Comparison of ENCODE assay signal across 12 cellular contexts in the genomic region with DNA sequence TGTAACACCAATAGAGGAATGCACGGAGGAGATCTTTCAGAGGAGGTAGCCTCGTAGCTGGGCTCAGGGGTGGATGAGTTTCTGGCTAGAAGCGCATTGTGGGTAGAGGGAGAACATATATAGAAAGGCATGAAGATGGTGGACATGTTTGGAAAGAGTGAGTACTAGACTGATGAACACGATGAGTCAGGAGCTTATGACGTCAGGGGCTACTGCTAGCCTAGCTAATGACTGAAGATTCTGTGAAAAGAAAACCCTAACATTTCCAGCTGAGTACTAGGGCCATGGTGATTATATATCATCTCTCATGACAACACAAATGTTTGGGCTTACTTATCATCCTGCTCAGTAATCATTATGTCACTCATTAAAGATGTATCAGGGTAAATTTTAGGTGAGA. TPM values are rescaled to one million over a fixed set of nuclear protein-coding genes. Genes with fewer than 3 reads are reported as not detected.
A peak's percentile ranks its signal among the peaks of the same experiment; 100 is the strongest.
DNase-seq lines count a peak whose midpoint lies in the region; ATAC-seq and TF ChIP-seq lines count a peak whose summit lies in the region.
"Had no signal": no experiment of that assay in that cellular context is flagged by ENCODE, and none has a peak within 500 bp of the region (broad histone marks: within the 10 kb centered on the region; RNA-seq: fewer than 3 reads in every experiment).

No MANE protein-coding gene starts in this region.

- no peak for TF ChIP-seq CTCF in AG10803 (conservative IDR thresholded peaks at IDR 0.05; ENCODE audit: low read length)

- no peak overlapping the region for H3K4me3 Mint-ChIP-seq in activated T-helper 2 cell treated with anti-CD3 and anti-CD28 coated beads, Interferon-gamma antibody, Interleukin-2, Interleukin-4, amounts not matched to agents 10 μg/mL and 5 μg/mL and 100 μg/mL, durations not matched to agents 14 hours and 24 hours and 36 hours (ENCODE audit: low read depth)

- intact Hi-C loops in activated T-helper 2 cell treated with anti-CD3 and anti-CD28 coated beads, Interferon-gamma antibody, Interleukin-2, Interleukin-4, amounts not matched to agents 10 μg/mL and 5 μg/mL and 100 μg/mL, durations not matched to agents 14 hours and 24 hours and 36 hours (cut with micrococcal nuclease) = loop anchor here (2.0 kb wide), 2 partner anchors 20 kb away; no protein-coding TSS in a partner anchor

- H3K27me3 Mint-ChIP-seq in activated T-helper 2 cell treated with anti-CD3 and anti-CD28 coated beads, Interferon-gamma antibody, Interleukin-2, Interleukin-4, amounts not matched to agents 10 μg/mL and 5 μg/mL and 100 μg/mL, durations not matched to agents 14 hours and 24 hours and 36 hours (ENCODE audit: low read depth) = no peaks in the 10 kb centered on the region

- H3K4me1 Mint-ChIP-seq in activated T-helper 2 cell treated with anti-CD3 and anti-CD28 coated beads, Interferon-gamma antibody, Interleukin-2, Interleukin-4, amounts not matched to agents 10 μg/mL and 5 μg/mL and 100 μg/mL, durations not matched to agents 14 hours and 24 hours and 36 hours (ENCODE audit: low read depth) = peaks cover 62% of the 10 kb centered on the region

- peak overlapping the region; percentile 100 for H3K27ac Mint-ChIP-seq in activated T-helper 2 cell treated with anti-CD3 and anti-CD28 coated beads, Interferon-gamma antibody, Interleukin-2, Interleukin-4, amounts not matched to agents 10 μg/mL and 5 μg/mL and 100 μg/mL, durations not matched to agents 14 hours and 24 hours and 36 hours

- ATAC-seq in HG03095 (IDR thresholded peaks at IDR 0.05; ENCODE audit: unreplicated experiment) (no peak), HG03108 (IDR thresholded peaks at IDR 0.05; ENCODE audit: unreplicated experiment) (no peak), GM18907 (IDR thresholded peaks at IDR 0.05; ENCODE audit: unreplicated experiment) (no peak)
- ATAC-seq: psoas muscle had no signal

- peak; percentile 27 for DNase-seq in AG10803 (ENCODE audit: low read depth)
- DNase-seq in M059J (ENCODE audit: low read depth) = peak; percentile 67
- no peak for DNase-seq in activated T-helper 2 cell treated with anti-CD3 and anti-CD28 coated beads, Interferon-gamma antibody, Interleukin-2, Interleukin-4, amounts not matched to agents 10 μg/mL and 5 μg/mL and 100 μg/mL, durations not matched to agents 14 hours and 24 hours and 36 hours (ENCODE audit: low spot score)
- peak; percentile 27 for DNase-seq in kidney tubule cell (ENCODE audit: low spot score)
- no peak for DNase-seq in NAMALWA (ENCODE audit: low spot score)
- DNase-seq: NCI-H2171 treated with DMSO at 0.1 percent for 48 hours, psoas muscle had no signal

- peaks cover 44% of the 10 kb centered on the region for H3K9me3 Mint-ChIP-seq in activated T-helper 2 cell treated with anti-CD3 and anti-CD28 coated beads, Interferon-gamma antibody, Interleukin-2, Interleukin-4, amounts not matched to agents 10 μg/mL and 5 μg/mL and 100 μg/mL, durations not matched to agents 14 hours and 24 hours and 36 hours

- H3K4me3 ChIP-seq in AG10803 (ENCODE audit: low read length) = no peak overlapping the region
- H3K4me3 ChIP-seq: psoas muscle, SJSA1 had no signal

- peaks cover 47% of the 10 kb centered on the region for H3K36me3 Mint-ChIP-seq in activated T-helper 2 cell treated with anti-CD3 and anti-CD28 coated beads, Interferon-gamma antibody, Interleukin-2, Interleukin-4, amounts not matched to agents 10 μg/mL and 5 μg/mL and 100 μg/mL, durations not matched to agents 14 hours and 24 hours and 36 hours (ENCODE audit: low read depth)

RNA-seq across cellular contexts. Expression of a gene that starts 22.4 kb away (rescaled TPM):
- total RNA-seq in M059J (2014; rRNA removed; shearing (Covaris generic)) = 0.05 TPM in 1 of 2 replicates, not detected in the other
- total RNA-seq in activated T-helper 2 cell treated with anti-CD3 and anti-CD28 coated beads, Interferon-gamma antibody, Interleukin-2, Interleukin-4, amounts not matched to agents 10 μg/mL and 5 μg/mL and 100 μg/mL, durations not matched to agents 14 hours and 24 hours and 36 hours = 13.2 and 15.9 TPM in 2 replicates
- total RNA-seq: SJSA1 had no signal

RNA-seq across cellular contexts. Expression of a gene that starts 37.3 kb away (rescaled TPM):
- total RNA-seq in M059J (2014; rRNA removed; shearing (Covaris generic)) = not detected in 2 replicates
- total RNA-seq in activated T-helper 2 cell treated with anti-CD3 and anti-CD28 coated beads, Interferon-gamma antibody, Interleukin-2, Interleukin-4, amounts not matched to agents 10 μg/mL and 5 μg/mL and 100 μg/mL, durations not matched to agents 14 hours and 24 hours and 36 hours = not detected in 2 replicates
- total RNA-seq: kidney epithelial cell, psoas muscle, SJSA1 had no signal

RNA-seq across cellular contexts. Expression of a gene that starts 46.0 kb away (rescaled TPM):
- total RNA-seq in M059J (2014; rRNA removed; shearing (Covaris generic)) = 0.02 TPM in 1 of 2 replicates, not detected in the other
- total RNA-seq in activated T-helper 2 cell treated with anti-CD3 and anti-CD28 coated beads, Interferon-gamma antibody, Interleukin-2, Interleukin-4, amounts not matched to agents 10 μg/mL and 5 μg/mL and 100 μg/mL, durations not matched to agents 14 hours and 24 hours and 36 hours = not detected in 2 replicates
- total RNA-seq: psoas muscle, SJSA1 had no signal

RNA-seq across cellular contexts. Expression of a gene that starts 52.4 kb away (rescaled TPM):
- not detected in 2 replicates for total RNA-seq in M059J (2014; rRNA removed; shearing (Covaris generic))
- total RNA-seq in activated T-helper 2 cell treated with anti-CD3 and anti-CD28 coated beads, Interferon-gamma antibody, Interleukin-2, Interleukin-4, amounts not matched to agents 10 μg/mL and 5 μg/mL and 100 μg/mL, durations not matched to agents 14 hours and 24 hours and 36 hours = not detected in 2 replicates
- total RNA-seq: kidney epithelial cell, psoas muscle, SJSA1 had no signal

Comparison
In these comparisons a context has a peak if more than half of its experiments do, and no peak if none do; other contexts are left out.
1. DNase-seq: peak in AG10803 (single experiment), M059J (single experiment) and kidney tubule cell (single experiment); none in activated T-helper 2 cell treated with anti-CD3 and anti-CD28 coated beads, Interferon-gamma antibody, Interleukin-2, Interleukin-4, amounts not matched to agents 10 μg/mL and 5 μg/mL and 100 μg/mL, durations not matched to agents 14 hours and 24 hours and 36 hours (single experiment) and NAMALWA (single experiment).
2. RNA of a gene that starts 22.4 kb away (total RNA-seq): 13.2 to 15.9 TPM in activated T-helper 2 cell treated with anti-CD3 and anti-CD28 coated beads, Interferon-gamma antibody, Interleukin-2, Interleukin-4, amounts not matched to agents 10 μg/mL and 5 μg/mL and 100 μg/mL, durations not matched to agents 14 hours and 24 hours and 36 hours; 0.05 TPM in M059J; every median in the first group is over 10 times any median in the second.